28 cellular contexts compared by ENCODE assay signal in genomic region chr5:1446602-1447343, GRCh38. TPM values are rescaled to one million over a fixed set of nuclear protein-coding genes. Genes with fewer than 3 reads are reported as not detected.
DNase-seq lines count a peak whose midpoint lies in the region; ATAC-seq and TF ChIP-seq lines count a peak whose summit lies in the region.
"Had no signal": no experiment of that assay in that cellular context is flagged by ENCODE, and none has a peak within 500 bp of the region (broad histone marks: within the 10 kb centered on the region; RNA-seq: fewer than 3 reads in every experiment).

No MANE protein-coding gene starts in this region.

- H3K27me3 Mint-ChIP-seq in endodermal cell (ENCODE audit: insufficient read depth) = peaks cover 90% of the 10 kb centered on the region
- H3K27me3 Mint-ChIP-seq in stimulated activated naive B cell treated with anti-CD40 and anti-IgM and Interleukin-4, amounts not matched to agents 10 μg/mL and 1 μg/mL and 100 μg/mL, for 72 hours = peaks cover 56 to 61% of the 10 kb centered on the region in 2 donors

- H3K4me1 Mint-ChIP-seq in endodermal cell = peaks cover 2% of the 10 kb centered on the region
- H3K4me1 Mint-ChIP-seq in stimulated activated naive B cell treated with anti-CD40 and anti-IgM and Interleukin-4, amounts not matched to agents 10 μg/mL and 1 μg/mL and 100 μg/mL, for 72 hours = peaks cover 11 to 24% of the 10 kb centered on the region in 2 donors

- H3K36me3 Mint-ChIP-seq in endodermal cell (ENCODE audit: low read depth) = no peaks in the 10 kb centered on the region
- H3K36me3 Mint-ChIP-seq in stimulated activated naive B cell treated with anti-CD40 and anti-IgM and Interleukin-4, amounts not matched to agents 10 μg/mL and 1 μg/mL and 100 μg/mL, for 72 hours = no peaks in the 10 kb centered on the region

- WGBS in endodermal cell (ENCODE audit: insufficient coverage in 1 of 2, insufficient read length in 1 of 2), 2 experiments = 49 to 57% methylated on average over 9 to 16 of the region's 16 CpGs
- 31 to 33% (median 32%) methylated on average over 15 to 16 of the region's 16 CpGs for WGBS in psoas muscle, 3 donors

- H3K9ac ChIP-seq in HUES6 (ENCODE audit: low read length) (no peak overlapping the region), endodermal cell (ENCODE audit: extremely low read depth, low read length, poor library complexity, severe bottlenecking) (no peak overlapping the region)
- H3K9ac ChIP-seq: parathyroid adenoma, SK-N-SH had no signal

- H3K4me1 ChIP-seq in HUES6 (ENCODE audit: control insufficient read depth, insufficient read depth, low read length) (0 out of 2 replicates have a peak, but pooled peaks cover 8% of the 10 kb centered on the region), endodermal cell (ENCODE audit: control insufficient read depth, insufficient read depth, low read length) (no peaks in the 10 kb centered on the region), psoas muscle (no peaks in the 10 kb centered on the region)
- H3K4me1 ChIP-seq: parathyroid adenoma had no signal

- H3K9me3 ChIP-seq in HUES6 (ENCODE audit: control insufficient read depth, insufficient read depth, low read depth, low read length) (0 out of 2 replicates have a peak, but pooled peaks cover 2% of the 10 kb centered on the region), endodermal cell (ENCODE audit: control insufficient read depth, low read length) (no peaks in the 10 kb centered on the region), psoas muscle (no peaks in the 10 kb centered on the region)
- H3K9me3 ChIP-seq: right lobe of liver, SK-N-SH had no signal

- no peaks in the 10 kb centered on the region for H3K36me3 ChIP-seq in HUES6 (ENCODE audit: control insufficient read depth, insufficient read depth, low read length)
- H3K36me3 ChIP-seq in endodermal cell (ENCODE audit: control insufficient read depth, insufficient read depth, low read length) = no peaks in the 10 kb centered on the region
- no peaks in the 10 kb centered on the region for H3K36me3 ChIP-seq in psoas muscle (ENCODE audit: insufficient read depth in 1 of 2, low read depth in 1 of 2)
- H3K36me3 ChIP-seq: right lobe of liver had no signal

- H3K27ac ChIP-seq in HUES6 (ENCODE audit: low read depth, low read length) (no peak overlapping the region), endodermal cell (ENCODE audit: low read depth, low read length) (no peak overlapping the region), psoas muscle (no peak overlapping the region)
- H3K27ac ChIP-seq: parathyroid adenoma, right lobe of liver, VCaP had no signal

- H3K27me3 ChIP-seq in HUES6 (ENCODE audit: control insufficient read depth, insufficient read depth, low read length) (peaks cover 89% of the 10 kb centered on the region), endodermal cell (ENCODE audit: control insufficient read depth, insufficient read depth, low read length, poor library complexity, severe bottlenecking) (peaks cover 98% of the 10 kb centered on the region), psoas muscle (ENCODE audit: insufficient read depth in 3 of 3, low read length in 2 of 3) (peaks cover 0 to 63% (median 12%) of the 10 kb centered on the region in 3 donors)

- TF ChIP-seq CTCF in endodermal cell (conservative IDR thresholded peaks at IDR 0.05) (no peak), psoas muscle (IDR thresholded peaks at IDR 0.05) (no peak)

- peak; percentile 60 for DNase-seq in activated CD8-positive, alpha-beta memory T cell treated with anti-CD3 and anti-CD28 coated beads for 24 hours
- DNase-seq in activated CD8-positive, alpha-beta memory T cell treated with anti-CD3 and anti-CD28 coated beads, Interleukin-2, amount 50 U/mL, for 4 hours = no peak
- DNase-seq in endodermal cell = peak; percentile 38
- peak; percentile 1 to 20 for DNase-seq in psoas muscle
- DNase-seq in NAMALWA (ENCODE audit: low spot score) = no peak
- DNase-seq in NOMO-1 treated with DMSO at 0.1 percent for 48 hours (lab: John Stamatoyannopoulos, UW; ENCODE audit: unreplicated experiment) = no peak
- DNase-seq in stimulated activated naive B cell treated with anti-CD40 and anti-IgM and Interleukin-4, amounts not matched to agents 10 μg/mL and 1 μg/mL and 100 μg/mL, for 72 hours = no peak
- DNase-seq: 8988T; activated CD4-positive, alpha-beta T cell treated with anti-CD3 and anti-CD28 coated beads, Interleukin-2, amount 10 ng/mL, durations not matched to agents 7 days and 5 days; DMS79; left cardiac atrium; mesenchymal stem cell; NCI-H1694 treated with DMSO at 0.1 percent for 48 hours; NCI-H2171 treated with DMSO at 0.1 percent for 48 hours; NCI-H69; RPMI8226; SK-N-SH; stimulated activated CD4-positive, alpha-beta T cell treated with anti-CD3 and anti-CD28 coated beads, Interleukin-15, amount 100 ng/mL, for 24 hours had no signal

- no peak for ATAC-seq in psoas muscle
- no peak for ATAC-seq in stimulated activated naive B cell treated with anti-CD40 and anti-IgM and Interleukin-4, amounts not matched to agents 10 μg/mL and 1 μg/mL and 100 μg/mL, for 72 hours (replicated peaks)
- ATAC-seq: right lobe of liver had no signal

- intact Hi-C loops in psoas muscle (cut with DNase I) = no loop called here

- H3K4me3 ChIP-seq in HUES6 (ENCODE audit: low read depth, low read length) = peak overlapping the region; percentile 65; the same call in 1 of the 2 replicates
- no peak overlapping the region for H3K4me3 ChIP-seq in endodermal cell (ENCODE audit: low read length)
- H3K4me3 ChIP-seq in psoas muscle = no peak overlapping the region
- H3K4me3 ChIP-seq: right lobe of liver had no signal

- H3K27ac Mint-ChIP-seq in endodermal cell = no peak overlapping the region
- H3K27ac Mint-ChIP-seq in stimulated activated naive B cell treated with anti-CD40 and anti-IgM and Interleukin-4, amounts not matched to agents 10 μg/mL and 1 μg/mL and 100 μg/mL, for 72 hours = no peak overlapping the region
- H3K27ac Mint-ChIP-seq: activated CD4-positive, alpha-beta T cell treated with anti-CD3 and anti-CD28 coated beads, Interleukin-2, amount 10 ng/mL, durations not matched to agents 7 days and 5 days; activated T-helper 2 cell treated with anti-CD3 and anti-CD28 coated beads, Interferon-gamma antibody, Interleukin-2, Interleukin-4, amounts not matched to agents 10 μg/mL and 5 μg/mL and 100 μg/mL, durations not matched to agents 14 hours and 24 hours and 36 hours; T-helper 2 cell treated with Interferon-gamma antibody and Interleukin-4, amounts not matched to agents 5 μg/mL and 100 μg/mL, for 36 hours had no signal

- no peaks in the 10 kb centered on the region for H3K9me3 Mint-ChIP-seq in endodermal cell
- H3K9me3 Mint-ChIP-seq in stimulated activated naive B cell treated with anti-CD40 and anti-IgM and Interleukin-4, amounts not matched to agents 10 μg/mL and 1 μg/mL and 100 μg/mL, for 72 hours = no peaks in the 10 kb centered on the region
- H3K9me3 Mint-ChIP-seq: activated CD4-positive, alpha-beta T cell treated with anti-CD3 and anti-CD28 coated beads, Interleukin-2, amount 10 ng/mL, durations not matched to agents 7 days and 5 days; activated T-helper 2 cell treated with anti-CD3 and anti-CD28 coated beads, Interferon-gamma antibody, Interleukin-2, Interleukin-4, amounts not matched to agents 10 μg/mL and 5 μg/mL and 100 μg/mL, durations not matched to agents 14 hours and 24 hours and 36 hours; T-helper 2 cell treated with Interferon-gamma antibody and Interleukin-4, amounts not matched to agents 5 μg/mL and 100 μg/mL, for 36 hours had no signal

- peak overlapping the region; percentile 30 for H3K4me3 Mint-ChIP-seq in endodermal cell
- no peak overlapping the region for H3K4me3 Mint-ChIP-seq in stimulated activated naive B cell treated with anti-CD40 and anti-IgM and Interleukin-4, amounts not matched to agents 10 μg/mL and 1 μg/mL and 100 μg/mL, for 72 hours
- H3K4me3 Mint-ChIP-seq: activated CD4-positive, alpha-beta T cell treated with anti-CD3 and anti-CD28 coated beads, Interleukin-2, amount 10 ng/mL, durations not matched to agents 7 days and 5 days; T-helper 2 cell treated with Interferon-gamma antibody and Interleukin-4, amounts not matched to agents 5 μg/mL and 100 μg/mL, for 36 hours had no signal

RNA-seq across cellular contexts. Expression of gene SLC6A3, which starts 1.5 kb away (rescaled TPM):
- total RNA-seq in endodermal cell (under 1 TPM in 1 of 2 donors, not detected in 1; 0.18 TPM), psoas muscle (not detected)
- 0.85 TPM for polyA plus RNA-seq in endodermal cell (2013, experiment 1 of 2)
- polyA plus RNA-seq in endodermal cell (2013, experiment 2 of 2) = 0.66 TPM
- under 1 TPM in 2 of 3 donors, not detected in 1; under 0.01 to 0.01 TPM for polyA plus RNA-seq in psoas muscle
- total RNA-seq: activated T-helper 2 cell treated with anti-CD3 and anti-CD28 coated beads, Interferon-gamma antibody, Interleukin-2, Interleukin-4, amounts not matched to agents 10 μg/mL and 5 μg/mL and 100 μg/mL, durations not matched to agents 14 hours and 24 hours and 36 hours; chondrocyte; epithelial cell of proximal tubule; HepG2; LHCN-M2; right lobe of liver had no signal
- polyA plus RNA-seq: SK-N-SH had no signal

Comparison
In these comparisons a context has a peak if more than half of its experiments do, and no peak if none do; other contexts are left out.
1. DNase-seq: peak in activated CD8-positive, alpha-beta memory T cell treated with anti-CD3 and anti-CD28 coated beads for 24 hours (single experiment), endodermal cell (single experiment) and psoas muscle (2 of 2); none in activated CD8-positive, alpha-beta memory T cell treated with anti-CD3 and anti-CD28 coated beads, Interleukin-2, amount 50 U/mL, for 4 hours (single experiment), NAMALWA (single experiment), NOMO-1 treated with DMSO at 0.1 percent for 48 hours (single experiment) and stimulated activated naive B cell treated with anti-CD40 and anti-IgM and Interleukin-4, amounts not matched to agents 10 μg/mL and 1 μg/mL and 100 μg/mL, for 72 hours (single experiment).